In genomic region chr3:170999737-171000242, GRCh38 we compare ENCODE assay signal across 10 cellular contexts. TPM values are rescaled to one million over a fixed set of nuclear protein-coding genes. Genes with fewer than 3 reads are reported as not detected.
A peak's percentile ranks its signal among the peaks of the same experiment; 100 is the strongest.
DNase-seq lines count a peak whose midpoint lies in the region; ATAC-seq, FAIRE-seq and TF ChIP-seq lines count a peak whose summit lies in the region.
"Had no signal": no experiment of that assay in that cellular context is flagged by ENCODE, and none has a peak within 500 bp of the region (broad histone marks: within the 10 kb centered on the region; RNA-seq: fewer than 3 reads in every experiment).

No MANE protein-coding gene starts in this region.

- CTCF ChIA-PET in HepG2 (lab: Yijun Ruan, JAX; ENCODE audit: low intra/inter-chr PET ratio, low total read pairs), result no interaction called here

- 18% methylated on average over 2 of the region's 2 CpGs for WGBS in HepG2 (ENCODE audit: low lambda C conversion rate)

- H3K27ac ChIP-seq in brain microvascular endothelial cell, result no peak overlapping the region
- peak overlapping the region; percentile 87 for H3K27ac ChIP-seq in HepG2 (ENCODE audit: extremely low read length, insufficient read depth, low read length)
- H3K27ac ChIP-seq: C4-2B had no signal

- H3K9me3 ChIP-seq in HepG2 (ENCODE audit: low read length), result no peaks in the 10 kb centered on the region

- no peak for TF ChIP-seq RAD21 in HepG2 (CRISPR knock-in tag; IDR thresholded peaks at IDR 0.05)

- in situ Hi-C loops in KBM-7 (cut with MboI; ENCODE audit: low pct_unique_long_range_greater_than_20kb, low sequenced_read_pairs), result no loop called here
- in situ Hi-C loops in brain microvascular endothelial cell (cut with HindIII; ENCODE audit: low pct_ligation_motif_present, low sequenced_read_pairs), result no loop called here
- in situ Hi-C loops in HepG2 (cut with HindIII; ENCODE audit: extremely low pct_ligation_motif_present, low pct_unique_long_range_greater_than_20kb), result no loop called here

- no TSS peak for BruUV-seq in HepG2 (replicated peaks; lab: Mats Ljungman, UMichigan)

- H3K27me3 ChIP-seq in brain microvascular endothelial cell (replicated peaks) (no peaks in the 10 kb centered on the region), HepG2 (ENCODE audit: control insufficient read depth in 1 of 2, insufficient read depth in 2 of 2, low read length in 2 of 2) (no peaks in the 10 kb centered on the region)

- intact Hi-C loops in HepG2 (cut with micrococcal nuclease; ENCODE audit: unreplicated experiment), result no loop called here

- TF ChIP-seq POLR2A in HepG2 (IDR thresholded peaks at IDR 0.05; ENCODE audit: insufficient read depth in 1 of 2, low read depth in 2 of 2, low read length in 2 of 2) (no peak), GM12891 (IDR thresholded peaks at IDR 0.05; ENCODE audit: low read depth, low read length) (no peak)

- no peaks in the 10 kb centered on the region for H4K20me1 ChIP-seq in HepG2 (ENCODE audit: insufficient read depth, low read length)

- no peak overlapping the region for H3K4me2 ChIP-seq in HepG2 (ENCODE audit: low read depth, low read length)

- no peak overlapping the region for H2AFZ ChIP-seq in HepG2 (ENCODE audit: low read length)

- peaks cover 96% of the 10 kb centered on the region for H3K4me1 ChIP-seq in HepG2 (ENCODE audit: insufficient read depth, low read length)

- FAIRE-seq in HepG2 (lab: Jason Lieb, UNC) (peak; percentile 12), GM12891 (lab: Jason Lieb, UNC) (no peak)

- DNase-seq in AG08395 (ENCODE audit: low spot score) (peak; percentile 40), KBM-7 (peak; percentile 34), brain microvascular endothelial cell (peak; percentile 60), HepG2 (ENCODE audit: low spot score) (peak; percentile 52), SIG-M5 treated with dmso at 0.1 percent for 504 hours (lab: John Stamatoyannopoulos, UW; ENCODE audit: unreplicated experiment) (no peak), GM12891 (ENCODE audit: insufficient read length, low spot score) (no peak), activated T-cell treated with anti-CD3 and anti-CD28 coated beads for 4 hours (no peak)
- DNase-seq: stimulated activated CD4-positive, alpha-beta T cell treated with anti-CD3 and anti-CD28 coated beads, Interleukin-12 subunit alpha, Interleukin-12 subunit beta, amount 100 ng/mL, for 4 hours had no signal

- peak in 1 of 2 experiments; percentile 88; a peak in 2 of 4 replicates for TF ChIP-seq EP300 in HepG2 (IDR thresholded peaks at IDR 0.05; ENCODE audit: low read depth in 2 of 2, low read length in 2 of 2)
- TF ChIP-seq EP300 in HepG2 (CRISPR knock-in tag; IDR thresholded peaks at IDR 0.05; ENCODE audit: borderline replicate concordance), result peak; percentile 67; the same call in 1 of the 2 replicates

- H3K36me3 ChIP-seq in brain microvascular endothelial cell (replicated peaks), result no peaks in the 10 kb centered on the region
- peaks cover 1 to 4% of the 10 kb centered on the region in 2 experiments; a peak in 3 of 5 replicates for H3K36me3 ChIP-seq in HepG2 (replicated peaks in 1 of 2; ENCODE audit: control insufficient read depth in 1 of 2, insufficient read depth in 2 of 2, low read length in 2 of 2)

- POLR2A ChIA-PET in HepG2 (lab: Yijun Ruan, JAX), result interaction anchor here (0.9 kb wide), 2 partner anchors 16 to 34 kb away, joined by 4 read pairs; no protein-coding TSS in a partner anchor

- H3K4me3 ChIP-seq in brain microvascular endothelial cell (ENCODE audit: low read depth, low read length), result no peak overlapping the region
- no peak overlapping the region for H3K4me3 ChIP-seq in HepG2 (replicated peaks in 1 of 3; ENCODE audit: insufficient read depth in 1 of 3, low read depth in 2 of 3, low read length in 3 of 3)

- H3K9ac ChIP-seq in HepG2 (ENCODE audit: insufficient read depth, low read depth, low read length), result 0 out of 2 replicates have a peak overlapping the region, but pooled peaks have one; percentile 57

- TF ChIP-seq CTCF in brain microvascular endothelial cell (IDR thresholded peaks at IDR 0.05; ENCODE audit: low read depth, low read length, missing control alignments) (no peak), HepG2 (CRISPR knock-in tag; IDR thresholded peaks at IDR 0.05) (no peak)

- no peaks in the 10 kb centered on the region for H3K79me2 ChIP-seq in HepG2 (ENCODE audit: insufficient read depth, low read length)

- ATAC-seq in HepG2, result no peak
- no peak for ATAC-seq in HG02763 (IDR thresholded peaks at IDR 0.05; ENCODE audit: unreplicated experiment)

TF ChIP-seq in HepG2, 621 proteins besides CTCF, POLR2A, EP300 and RAD21 (continues in another document):
- no peak for TF ChIP-seq ZNF326 (CRISPR knock-in tag; IDR thresholded peaks at IDR 0.05; ENCODE audit: borderline replicate concordance)
- no peak for TF ChIP-seq ZNF530 (CRISPR knock-in tag; IDR thresholded peaks at IDR 0.05; ENCODE audit: low read depth)
- no peak for TF ChIP-seq ZNF431 (CRISPR knock-in tag; IDR thresholded peaks at IDR 0.05; ENCODE audit: borderline replicate concordance, low read depth)
- peak; percentile 86 for TF ChIP-seq ONECUT2 (CRISPR knock-in tag; IDR thresholded peaks at IDR 0.05)

TF ChIP-seq in GM12891, 5 proteins besides CTCF, POLR2A, EP300 and RAD21:
- TF ChIP-seq PAX5 (IDR thresholded peaks at IDR 0.05; ENCODE audit: insufficient read depth, low read length, severe bottlenecking) (no peak), SPI1 (IDR thresholded peaks at IDR 0.05; ENCODE audit: low read depth, low read length) (no peak), TAF1 (IDR thresholded peaks at IDR 0.05; ENCODE audit: low read depth, low read length) (no peak), POLR2AphosphoS5 (IDR thresholded peaks at IDR 0.05; ENCODE audit: low read depth, low read length) (no peak), POU2F2 (IDR thresholded peaks at IDR 0.05; ENCODE audit: low read depth, low read length) (no peak)

RNA-seq across cellular contexts. Expression of gene SLC2A2, which starts 26.7 kb away (rescaled TPM):
- 14.5 and 19.5 TPM in 2 replicates for total RNA-seq in HepG2 (2016; rRNA removed; fragmentation: Illumina TruSeq; extraction: Trizol)
- 1.7 TPM in 2 replicates for total RNA-seq in HepG2 (2016; cell fraction: cytosol; rRNA removed; fragmentation: Illumina TruSeq; extraction: Trizol; ENCODE audit: low read depth)
- 15.1 and 18.6 TPM in 2 replicates for total RNA-seq in HepG2 (2016; cell fraction: insoluble cytoplasmic fraction; rRNA removed; fragmentation: Illumina TruSeq; extraction: Trizol)
- 4.7 and 4.9 TPM in 2 replicates for total RNA-seq in HepG2 (2016; cell fraction: membrane; rRNA removed; fragmentation: Illumina TruSeq; extraction: Trizol)
- 18.5 TPM in 2 replicates for total RNA-seq in HepG2 (2016; cell fraction: nucleus; rRNA removed; fragmentation: Illumina TruSeq; extraction: Trizol)
- 15.5 and 23.2 TPM in 2 replicates for polyA plus RNA-seq in HepG2 (2011; rRNA removed)
- 11.5 and 13.8 TPM in 2 replicates for polyA plus RNA-seq in HepG2 (2011; cell fraction: cytosol; rRNA removed)
- 10.7 and 12.3 TPM in 2 replicates for polyA plus RNA-seq in HepG2 (2011; cell fraction: nucleus; rRNA removed)
- 28.7 and 38.8 TPM in 2 replicates for polyA plus RNA-seq in HepG2 (2012)
- polyA plus RNA-seq in HepG2 (2016; cell fraction: cytosol; fragmentation: Illumina TruSeq; extraction: Trizol; ENCODE audit: low read depth), result 0.72 and 0.91 TPM in 2 replicates
- polyA plus RNA-seq in HepG2 (2016; cell fraction: insoluble cytoplasmic fraction; fragmentation: Illumina TruSeq; extraction: Trizol; ENCODE audit: low read depth), result 8.5 and 9.2 TPM in 2 replicates
- 1.6 and 2.0 TPM in 2 replicates for polyA plus RNA-seq in HepG2 (2016; cell fraction: membrane; fragmentation: Illumina TruSeq; extraction: Trizol; ENCODE audit: low read depth)
- polyA plus RNA-seq in HepG2 (2016; cell fraction: nucleus; fragmentation: Illumina TruSeq; extraction: Trizol; ENCODE audit: insufficient read depth, low read depth), result 12.0 and 14.2 TPM in 2 replicates
- polyA minus RNA-seq in HepG2 (2011; rRNA and poly(A)+ RNA removed; ENCODE audit: low replicate concordance), result 121 TPM in 1 of 2 replicates, not detected in the other
- polyA minus RNA-seq in HepG2 (2011; cell fraction: cytosol; rRNA and poly(A)+ RNA removed), result 31.0 and 34.4 TPM in 2 replicates
- polyA minus RNA-seq in HepG2 (2011; cell fraction: nucleus; rRNA and poly(A)+ RNA removed), result 58.9 and 76.6 TPM in 2 replicates
- not detected for polyA plus RNA-seq in GM12891 (2012; ENCODE audit: low read depth, missing spikeins)

Comparison
In these comparisons a context has a peak if more than half of its experiments do, and no peak if none do; other contexts are left out.
1. DNase-seq: peak in AG08395 (single experiment), KBM-7 (single experiment), brain microvascular endothelial cell (single experiment) and HepG2 (single experiment); none in SIG-M5 treated with dmso at 0.1 percent for 504 hours (single experiment), GM12891 (single experiment) and activated T-cell treated with anti-CD3 and anti-CD28 coated beads for 4 hours (single experiment).